ENCODE assay signal across 23 cellular contexts in the genomic region with DNA sequence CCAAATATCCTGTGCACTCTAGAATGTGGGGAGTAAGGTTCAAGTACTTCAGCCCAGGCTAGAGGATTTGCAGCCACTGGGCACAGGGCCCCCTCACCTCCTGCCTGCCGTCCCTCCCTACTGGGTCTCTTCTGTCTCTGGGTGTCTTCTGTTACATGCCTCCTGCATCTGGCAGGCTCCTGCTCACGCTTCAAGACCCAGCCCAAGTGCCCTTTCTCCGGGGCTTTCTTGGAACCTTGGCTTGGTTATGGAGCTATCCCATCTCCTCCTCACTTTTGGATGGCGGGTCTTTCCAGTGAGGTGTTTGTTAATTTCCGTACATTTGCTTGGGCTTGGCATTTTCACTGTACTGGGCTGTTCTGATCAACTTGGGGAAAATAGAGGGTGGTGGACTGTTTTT.
"Had no signal": no experiment of that assay in that cellular context is flagged by ENCODE, and none has a peak within 500 bp of the region (broad histone marks: within the 10 kb centered on the region; RNA-seq: fewer than 3 reads in every experiment).

No MANE protein-coding gene starts in this region.

- H3K27ac Mint-ChIP-seq: activated CD4-positive, alpha-beta memory T cell treated with anti-CD3 and anti-CD28 coated beads for 36 hours; activated naive CD4-positive, alpha-beta T cell treated with anti-CD3 and anti-CD28 coated beads for 36 hours; activated naive CD8-positive, alpha-beta T cell; brain; WTC11 had no signal

- DNase-seq: activated CD4-positive, alpha-beta memory T cell treated with anti-CD3 and anti-CD28 coated beads for 36 hours; activated CD4-positive, alpha-beta T cell treated with anti-CD3 and anti-CD28 coated beads for 1 hour; activated CD4-positive, alpha-beta T cell treated with anti-CD3 and anti-CD28 coated beads, Interleukin-2, amount 10 ng/mL, durations not matched to agents 7 days and 5 days; activated gamma-delta T cell; activated naive CD4-positive, alpha-beta T cell treated with anti-CD3 and anti-CD28 coated beads for 36 hours; activated T-cell treated with anti-CD3 and anti-CD28 coated beads, Interleukin-2, amount 50 U/mL, for 24 hours; amygdala; IMR-90; KBM-7; NCI-H1092; NCI-H1417 treated with DMSO at 0.1 percent for 48 hours; NCI-H1694; NCI-H2029; NCI-H345; NCI-H510A; NCI-H526 treated with DMSO at 0.1 percent for 48 hours; NCI-H82; SIG-M5; T-helper 1 cell had no signal

- H3K9me3 Mint-ChIP-seq: activated CD4-positive, alpha-beta memory T cell treated with anti-CD3 and anti-CD28 coated beads for 36 hours; activated CD4-positive, alpha-beta T cell treated with anti-CD3 and anti-CD28 coated beads, Interleukin-2, amount 10 ng/mL, durations not matched to agents 7 days and 5 days; activated naive CD4-positive, alpha-beta T cell treated with anti-CD3 and anti-CD28 coated beads for 36 hours; activated T-cell treated with anti-CD3 and anti-CD28 coated beads, Interleukin-2, amount 50 U/mL, for 24 hours; brain; central memory CD8-positive, alpha-beta T cell; WTC11 had no signal

- H3K36me3 Mint-ChIP-seq: WTC11 had no signal

- H3K27me3 Mint-ChIP-seq: activated CD4-positive, alpha-beta memory T cell treated with anti-CD3 and anti-CD28 coated beads for 36 hours; activated CD4-positive, alpha-beta T cell treated with anti-CD3 and anti-CD28 coated beads, Interleukin-2, amount 10 ng/mL, durations not matched to agents 7 days and 5 days; activated naive CD8-positive, alpha-beta T cell; activated T-cell treated with anti-CD3 and anti-CD28 coated beads, Interleukin-2, amount 50 U/mL, for 24 hours; brain; central memory CD8-positive, alpha-beta T cell had no signal

- ATAC-seq: WTC11 had no signal

- H3K4me3 Mint-ChIP-seq: activated CD4-positive, alpha-beta memory T cell treated with anti-CD3 and anti-CD28 coated beads for 36 hours; activated CD4-positive, alpha-beta T cell treated with anti-CD3 and anti-CD28 coated beads, Interleukin-2, amount 10 ng/mL, durations not matched to agents 7 days and 5 days; activated naive CD4-positive, alpha-beta T cell treated with anti-CD3 and anti-CD28 coated beads for 36 hours; activated naive CD8-positive, alpha-beta T cell; activated T-cell treated with anti-CD3 and anti-CD28 coated beads, Interleukin-2, amount 50 U/mL, for 24 hours; brain; central memory CD8-positive, alpha-beta T cell; WTC11 had no signal
